30 cellular contexts compared by ENCODE assay signal in the genomic region with DNA sequence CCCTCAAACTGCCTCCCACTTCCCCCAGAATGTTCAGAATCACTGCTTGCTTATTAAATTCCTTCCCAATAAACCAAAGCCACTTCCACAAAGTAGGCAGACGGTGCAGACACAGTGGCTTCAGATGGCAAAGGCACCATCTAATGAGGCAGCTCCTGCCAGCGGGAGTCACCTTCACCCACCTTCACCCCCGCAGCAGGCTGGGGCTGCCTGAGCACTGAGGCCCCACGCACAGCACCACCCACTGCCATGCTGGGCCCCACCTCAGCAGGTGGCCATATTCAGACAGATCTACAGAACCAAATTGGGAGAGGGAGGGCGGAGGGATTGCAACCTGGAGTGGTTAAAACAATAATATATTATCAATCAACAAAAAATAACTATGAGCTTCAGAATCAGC.
"Had no signal": no experiment of that assay in that cellular context is flagged by ENCODE, and none has a peak within 500 bp of the region (broad histone marks: within the 10 kb centered on the region; RNA-seq: fewer than 3 reads in every experiment).

No MANE protein-coding gene starts in this region.

- H3K27ac ChIP-seq: ascending aorta, breast epithelium, cardiac muscle cell, coronary artery, esophagus muscularis mucosa, foreskin keratinocyte, gastrocnemius medialis, WERI-Rb-1 had no signal

- H3K4me3 ChIP-seq: ascending aorta, breast epithelium, cardiac muscle cell, coronary artery, dorsolateral prefrontal cortex, esophagus muscularis mucosa, gastrocnemius medialis had no signal

- DNase-seq: activated B cell treated with CpG ODN at 0.5 μM for 24 hours; activated CD4-positive, alpha-beta memory T cell treated with anti-CD3 and anti-CD28 coated beads for 36 hours; activated CD4-positive, alpha-beta T cell treated with anti-CD3 and anti-CD28 coated beads for 48 hours; activated CD8-positive, alpha-beta memory T cell treated with anti-CD3 and anti-CD28 coated beads, Interleukin-2, amount 10 ng/mL, durations not matched to agents 7 days and 5 days; activated CD8-positive, alpha-beta memory T cell treated with anti-CD3 and anti-CD28 coated beads, Interleukin-2, amount 50 U/mL, for 4 hours; activated CD8-positive, alpha-beta T cell treated with anti-CD3 and anti-CD28 coated beads, Interleukin-2, amount 10 ng/mL, durations not matched to agents 7 days and 5 days; activated effector memory CD4-positive, alpha-beta T cell treated with anti-CD3 and anti-CD28 coated beads, Interleukin-2, amount 50 U/mL, for 16 hours; activated naive CD4-positive, alpha-beta T cell treated with anti-CD3 and anti-CD28 coated beads, Interleukin-2, amount 10 ng/mL, durations not matched to agents 7 days and 5 days; activated naive CD8-positive, alpha-beta T cell treated with anti-CD3 and anti-CD28 coated beads, Interleukin-2, amount 10 ng/mL, durations not matched to agents 7 days and 5 days; activated T-cell treated with anti-CD3 and anti-CD28 coated beads, Interleukin-2, amount 50 U/mL, for 1 hour; activated T-cell treated with anti-CD3 and anti-CD28 coated beads, Interleukin-2, amount 50 U/mL, for 48 hours; central memory CD4-positive, alpha-beta T cell; cerebellar nuclear complex; effector CD4-positive, alpha-beta T cell; effector memory CD8-positive, alpha-beta T cell; erythroblast; foreskin keratinocyte; gastrocnemius medialis; T-helper 1 cell; T-helper 17 cell; T1000; WERI-Rb-1 had no signal

- H3K36me3 ChIP-seq: ascending aorta, breast epithelium, cardiac muscle cell, esophagus muscularis mucosa, gastrocnemius medialis, WERI-Rb-1 had no signal

- ATAC-seq: activated CD4-positive, CD25-positive, alpha-beta regulatory T cell treated with anti-CD3 and anti-CD28 coated beads, Interleukin-2, amount 50 U/mL, for 24 hours; activated CD8-positive, alpha-beta memory T cell treated with anti-CD3 and anti-CD28 coated beads, Interleukin-2, amount 10 ng/mL, durations not matched to agents 7 days and 5 days; activated CD8-positive, alpha-beta T cell treated with anti-CD3 and anti-CD28 coated beads, Interleukin-2, amount 10 ng/mL, durations not matched to agents 7 days and 5 days; activated naive CD4-positive, alpha-beta T cell treated with anti-CD3 and anti-CD28 coated beads, Interleukin-2, amount 50 U/mL, for 72 hours; effector memory CD8-positive, alpha-beta T cell; foreskin keratinocyte; gastrocnemius medialis; T-helper 17 cell had no signal

- H3K9me3 ChIP-seq: ascending aorta, breast epithelium, esophagus muscularis mucosa, gastrocnemius medialis had no signal

- H3K4me1 ChIP-seq: ascending aorta, breast epithelium, esophagus muscularis mucosa, foreskin keratinocyte, gastrocnemius medialis had no signal

- H3K27me3 ChIP-seq: ascending aorta, breast epithelium, cardiac muscle cell, dorsolateral prefrontal cortex, esophagus muscularis mucosa, foreskin keratinocyte had no signal
